Comparison of ENCODE assay signal across 8 cellular contexts in the genomic region with DNA sequence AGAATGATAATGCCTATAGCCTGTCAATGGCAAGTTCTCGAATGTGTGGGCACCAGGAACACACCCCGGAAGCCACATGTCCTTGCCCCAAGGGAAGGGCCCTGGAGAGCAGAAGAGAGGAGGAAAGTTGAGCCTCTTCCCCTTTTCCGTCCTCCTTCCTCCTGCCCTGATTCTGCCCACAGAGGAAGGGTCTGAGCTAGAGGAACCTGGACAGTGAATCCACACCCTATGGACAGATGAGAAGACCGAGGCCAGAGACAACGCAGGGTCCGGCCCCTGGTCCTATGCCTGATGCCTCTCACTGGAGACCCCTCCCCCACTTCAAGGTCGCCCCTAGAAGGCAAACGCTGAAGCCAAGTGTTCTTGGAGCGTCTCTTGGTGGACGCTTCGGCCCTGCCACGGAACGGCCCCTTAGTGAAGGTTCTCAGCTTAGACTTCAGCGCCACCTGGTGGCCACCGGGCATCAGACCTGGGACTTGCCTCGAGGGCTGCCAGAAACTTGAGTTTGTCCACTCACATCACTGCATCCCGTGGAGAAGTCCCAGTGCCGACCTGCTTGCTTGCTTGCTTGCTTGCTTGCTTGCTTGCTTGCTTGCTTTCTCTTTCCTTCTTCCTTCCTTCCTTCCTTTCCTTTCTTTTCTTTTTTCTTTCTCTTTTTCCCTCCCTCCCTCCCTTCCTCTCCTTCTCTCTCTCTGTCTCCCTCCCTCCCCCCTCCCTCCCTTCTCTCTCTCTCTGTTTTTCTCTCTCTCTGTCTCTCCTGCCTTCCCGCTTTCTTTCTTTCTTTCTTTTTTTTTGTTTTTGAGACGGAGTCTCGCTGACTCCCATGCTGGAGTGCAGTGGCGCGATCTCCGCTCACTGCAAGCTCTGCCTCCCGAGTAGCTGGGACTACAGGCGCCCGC. TPM values are rescaled to one million over a fixed set of nuclear protein-coding genes. Genes with fewer than 3 reads are reported as not detected.
DNase-seq lines count a peak whose midpoint lies in the region; ATAC-seq and TF ChIP-seq lines count a peak whose summit lies in the region.

No MANE protein-coding gene starts in this region.

- peak overlapping the region in 5 of 11 experiments; percentile 3 to 29 (median 25); a peak in 5 of 22 replicates for H3K9ac ChIP-seq in BLaER1 treated with 17β-estradiol and CSF1 and Interleukin-3, amounts not matched to agents 10 nM and 100 nM
- peak overlapping the region; percentile 27; the same call in 1 of the 2 replicates for H3K9ac ChIP-seq in SU-DHL-6 (ENCODE audit: low read length)

- H3K27ac Mint-ChIP-seq in activated naive CD4-positive, alpha-beta T cell treated with anti-CD3 and anti-CD28 coated beads, Interleukin-2, amount 50 U/mL, for 24 hours: no peak overlapping the region
- no peak overlapping the region for H3K27ac Mint-ChIP-seq in type B pancreatic cell

- peak; percentile 56 for ATAC-seq in GM21576 (IDR thresholded peaks at IDR 0.05; ENCODE audit: unreplicated experiment)
- ATAC-seq in Right ventricle myocardium inferior: peak; percentile 96

- H2AFZ ChIP-seq in SU-DHL-6 (ENCODE audit: low read depth, low read length, severe bottlenecking): peak overlapping the region; percentile 78

- H3K27me3 ChIP-seq in BLaER1 treated with 17β-estradiol and CSF1 and Interleukin-3, amounts not matched to agents 10 nM and 100 nM: no peaks in the 10 kb centered on the region
- no peaks in the 10 kb centered on the region; the same call in 1 of the 2 replicates for H3K27me3 ChIP-seq in SU-DHL-6 (ENCODE audit: low read length)

- peak overlapping the region in 4 of 10 experiments; percentile 4 to 47 (median 26); a peak in 5 of 20 replicates for H3K4me3 ChIP-seq in BLaER1 treated with 17β-estradiol and CSF1 and Interleukin-3, amounts not matched to agents 10 nM and 100 nM
- H3K4me3 ChIP-seq in SU-DHL-6 (ENCODE audit: insufficient read depth, low read length, poor library complexity, severe bottlenecking): peak overlapping the region; percentile 1

- 0 out of 22 replicates have a peak, but pooled peaks cover 0 to 6% (median 0%) of the 10 kb centered on the region in 11 experiments for H4K20me1 ChIP-seq in BLaER1 treated with 17β-estradiol and CSF1 and Interleukin-3, amounts not matched to agents 10 nM and 100 nM
- H4K20me1 ChIP-seq in SU-DHL-6 (ENCODE audit: low read depth, low read length): no peaks in the 10 kb centered on the region

- intact Hi-C loops in Right ventricle myocardium inferior (cut with DNase I): loop anchor here (1.0 kb wide), 1 partner anchor 198 kb away; no protein-coding TSS in a partner anchor
- intact Hi-C loops in posterior vena cava (cut with DNase I): loop anchor here (5.0 to 10.0 kb wide), 3 partner anchors 108 to 198 kb away; no protein-coding TSS in a partner anchor

- TF ChIP-seq CTCF in SU-DHL-6 (IDR thresholded peaks at IDR 0.05; ENCODE audit: insufficient read depth, low read length, poor library complexity, severe bottlenecking) (peak; percentile 80), type B pancreatic cell (conservative IDR thresholded peaks at IDR 0.05) (peak; percentile 94)

- H3K27ac ChIP-seq in BLaER1 treated with 17β-estradiol and CSF1 and Interleukin-3, amounts not matched to agents 10 nM and 100 nM: peak overlapping the region in 6 of 11 experiments; percentile 2 to 51 (median 30); a peak in 6 of 22 replicates
- H3K27ac ChIP-seq in SU-DHL-6 (ENCODE audit: low read depth, low read length): no peak overlapping the region

- no peaks in the 10 kb centered on the region for H3K9me2 ChIP-seq in SU-DHL-6 (replicated peaks; ENCODE audit: insufficient read depth, low read length)

- H3K27me3 Mint-ChIP-seq in activated naive CD4-positive, alpha-beta T cell treated with anti-CD3 and anti-CD28 coated beads, Interleukin-2, amount 50 U/mL, for 24 hours: no peaks in the 10 kb centered on the region
- no peaks in the 10 kb centered on the region for H3K27me3 Mint-ChIP-seq in type B pancreatic cell

- peaks cover 5% of the 10 kb centered on the region for H3K4me1 Mint-ChIP-seq in activated naive CD4-positive, alpha-beta T cell treated with anti-CD3 and anti-CD28 coated beads, Interleukin-2, amount 50 U/mL, for 24 hours
- H3K4me1 Mint-ChIP-seq in type B pancreatic cell (ENCODE audit: unreplicated experiment): no peaks in the 10 kb centered on the region

- H3K79me2 ChIP-seq in SU-DHL-6 (ENCODE audit: insufficient read depth, low read length): no peaks in the 10 kb centered on the region

- peak overlapping the region; percentile 46 to 86 (median 62) for H3K4me2 ChIP-seq in BLaER1 treated with 17β-estradiol and CSF1 and Interleukin-3, amounts not matched to agents 10 nM and 100 nM
- peak overlapping the region; percentile 40 for H3K4me2 ChIP-seq in SU-DHL-6 (ENCODE audit: low read depth, low read length, poor library complexity, severe bottlenecking)

- no peaks in the 10 kb centered on the region for H3F3A ChIP-seq in SU-DHL-6 (ENCODE audit: insufficient read depth)

- peaks cover 18 to 30% (median 26%) of the 10 kb centered on the region in 10 experiments for H3K4me1 ChIP-seq in BLaER1 treated with 17β-estradiol and CSF1 and Interleukin-3, amounts not matched to agents 10 nM and 100 nM

- no peaks in the 10 kb centered on the region for H3K36me3 Mint-ChIP-seq in activated naive CD4-positive, alpha-beta T cell treated with anti-CD3 and anti-CD28 coated beads, Interleukin-2, amount 50 U/mL, for 24 hours
- no peaks in the 10 kb centered on the region for H3K36me3 Mint-ChIP-seq in type B pancreatic cell

- peak overlapping the region; percentile 49 for H3K4me3 Mint-ChIP-seq in activated naive CD4-positive, alpha-beta T cell treated with anti-CD3 and anti-CD28 coated beads, Interleukin-2, amount 50 U/mL, for 24 hours
- H3K4me3 Mint-ChIP-seq in type B pancreatic cell: no peak overlapping the region

- DNase-seq in NCI-H1417 treated with DMSO at 0.1 percent for 48 hours (lab: John Stamatoyannopoulos, UW) (peak; percentile 5), Right ventricle myocardium inferior (ENCODE audit: missing footprints) (peak; percentile 96), posterior vena cava (ENCODE audit: low spot score) (peak; percentile 98), type B pancreatic cell (ENCODE audit: extremely low spot score, unreplicated experiment) (peak; percentile 95)

- no peaks in the 10 kb centered on the region for H3K9me3 ChIP-seq in BLaER1 treated with 17β-estradiol and CSF1 and Interleukin-3, amounts not matched to agents 10 nM and 100 nM (replicated peaks in 1 of 11)
- H3K9me3 ChIP-seq in SU-DHL-6 (ENCODE audit: insufficient read depth, low read length): no peaks in the 10 kb centered on the region

- no peaks in the 10 kb centered on the region for H3K9me3 Mint-ChIP-seq in activated naive CD4-positive, alpha-beta T cell treated with anti-CD3 and anti-CD28 coated beads, Interleukin-2, amount 50 U/mL, for 24 hours
- no peaks in the 10 kb centered on the region for H3K9me3 Mint-ChIP-seq in type B pancreatic cell

- H3K36me3 ChIP-seq in BLaER1 treated with 17β-estradiol and CSF1 and Interleukin-3, amounts not matched to agents 10 nM and 100 nM: no peaks in the 10 kb centered on the region
- H3K36me3 ChIP-seq in SU-DHL-6 (ENCODE audit: low read length): no peaks in the 10 kb centered on the region

RNA-seq across cellular contexts. Expression of a gene that starts 20.6 kb away (rescaled TPM):
- 0.35 TPM for total RNA-seq in Right ventricle myocardium inferior
- under 1 TPM; 0.24 to 0.32 TPM for total RNA-seq in posterior vena cava
- 0.31 and 0.34 TPM in 2 replicates for total RNA-seq in type B pancreatic cell (ENCODE audit: low replicate concordance)

RNA-seq across cellular contexts. Expression of a gene that starts 46.7 kb away (rescaled TPM):
- 106 TPM for total RNA-seq in Right ventricle myocardium inferior
- 10 to 100 TPM; 53.4 to 57.0 TPM for total RNA-seq in posterior vena cava
- 77.7 and 102 TPM in 2 replicates for total RNA-seq in type B pancreatic cell (ENCODE audit: low replicate concordance)

Comparison
In these comparisons a context has a peak if more than half of its experiments do, and no peak if none do; other contexts are left out.
1. DNase-seq: peak in every context shown above with its lines; median percentile 98 in posterior vena cava; 96 in Right ventricle myocardium inferior; 95 in type B pancreatic cell; 5 in NCI-H1417 treated with DMSO at 0.1 percent for 48 hours.